In genomic region chr15:37096878-37097568, GRCh38 we compare ENCODE assay signal across 9 cellular contexts. TPM values are rescaled to one million over a fixed set of nuclear protein-coding genes. Genes with fewer than 3 reads are reported as not detected.
A peak's percentile ranks its signal among the peaks of the same experiment; 100 is the strongest.
DNase-seq lines count a peak whose midpoint lies in the region; ATAC-seq and TF ChIP-seq lines count a peak whose summit lies in the region.
"Had no signal": no experiment of that assay in that cellular context is flagged by ENCODE, and none has a peak within 500 bp of the region (broad histone marks: within the 10 kb centered on the region; RNA-seq: fewer than 3 reads in every experiment).

No MANE protein-coding gene starts in this region.

- intact Hi-C loops in prostate gland (cut with DNase I): no loop called here

- DNase-seq in EL (peak; percentile 31), RPMI7951 (ENCODE audit: low read depth) (peak; percentile 11), fibroblast of lung (ENCODE audit: low read depth in 2 of 2) (peak in 1 of 2 donors; percentile 32), prostate gland (ENCODE audit: low spot score) (no peak)
- DNase-seq in activated CD4-positive, CD25-positive, alpha-beta regulatory T cell (lab: John Stamatoyannopoulos, UW): no peak

- TF ChIP-seq CTCF in fibroblast of lung (conservative IDR thresholded peaks at IDR 0.05 in 1 of 2, IDR thresholded peaks at IDR 0.05 in 1 of 2; ENCODE audit: low read depth in 1 of 2, low read length in 2 of 2) (no peak), prostate gland (IDR thresholded peaks at IDR 0.05) (no peak)

- H3K4me2 ChIP-seq in fibroblast of lung (ENCODE audit: extremely low read depth, insufficient read depth, low read length): peak overlapping the region; percentile 91

- H3K36me3 ChIP-seq in fibroblast of lung (ENCODE audit: control insufficient read depth, insufficient read depth, low read length) (peaks cover 8% of the 10 kb centered on the region), prostate gland (no peaks in the 10 kb centered on the region)

- H3K4me3 ChIP-seq in fibroblast of lung (replicated peaks in 1 of 4; ENCODE audit: control extremely low read depth in 1 of 4, insufficient read depth in 1 of 4, low read depth in 3 of 4, low read length in 4 of 4) (peak overlapping the region; percentile 84 to 98 (median 95)), prostate gland (peak overlapping the region; percentile 57 to 65)

- ATAC-seq in HG03135 (IDR thresholded peaks at IDR 0.05; ENCODE audit: unreplicated experiment): no peak
- no peak for ATAC-seq in HG03460 (IDR thresholded peaks at IDR 0.05; ENCODE audit: unreplicated experiment)
- ATAC-seq in GM18505 (IDR thresholded peaks at IDR 0.05; ENCODE audit: unreplicated experiment): no peak
- ATAC-seq: HCT116 had no signal

- WGBS in prostate gland: 2% methylated on average over 23 of the region's 23 CpGs

- no peak overlapping the region for H2AFZ ChIP-seq in fibroblast of lung (ENCODE audit: low read length)

- H3K27ac ChIP-seq in fibroblast of lung (ENCODE audit: insufficient read depth, low read length) (peak overlapping the region; percentile 91), prostate gland (peak overlapping the region; percentile 87 to 92)

- TF ChIP-seq POLR2A in prostate gland (IDR thresholded peaks at IDR 0.05): no peak
- TF ChIP-seq POLR2A in GM18505 (IDR thresholded peaks at IDR 0.05; ENCODE audit: borderline replicate concordance, extremely low read depth, insufficient read depth, insufficient read length): no peak

- no peaks in the 10 kb centered on the region for H4K20me1 ChIP-seq in fibroblast of lung (ENCODE audit: control insufficient read depth, extremely low read depth, insufficient read depth, low read length)

- H3K4me1 ChIP-seq in fibroblast of lung (ENCODE audit: control insufficient read depth, extremely low read depth, insufficient read depth, low read length) (no peaks in the 10 kb centered on the region), prostate gland (replicated peaks) (no peaks in the 10 kb centered on the region)

- peaks cover 63% of the 10 kb centered on the region for H3K79me2 ChIP-seq in fibroblast of lung (ENCODE audit: control insufficient read depth, insufficient read depth, low read length)

- H3K27me3 ChIP-seq in fibroblast of lung (ENCODE audit: control insufficient read depth, insufficient read depth, low read length) (no peaks in the 10 kb centered on the region), prostate gland (replicated peaks; ENCODE audit: insufficient read depth) (no peaks in the 10 kb centered on the region)

- H3K9me3 ChIP-seq in fibroblast of lung (ENCODE audit: control insufficient read depth, insufficient read depth, low read depth, low read length): no peaks in the 10 kb centered on the region
- no peaks in the 10 kb centered on the region for H3K9me3 ChIP-seq in prostate gland

- no peak overlapping the region for H3K9ac ChIP-seq in fibroblast of lung (ENCODE audit: insufficient read depth, low read length)

RNA-seq across cellular contexts. Expression of gene MEIS2, which starts 3.3 kb away (rescaled TPM):
- 21.5 and 28.6 TPM in 2 replicates for total RNA-seq in RPMI7951 (2014; rRNA removed; shearing (Covaris generic))
- total RNA-seq in fibroblast of lung (16.9 and 31.0 TPM in 2 replicates), prostate gland (10 to 100 TPM; 53.4 to 73.2 TPM)
- 37.1 and 40.2 TPM in 2 replicates for polyA plus RNA-seq in fibroblast of lung
- 42.3 and 48.9 TPM in 2 replicates for polyA plus RNA-seq in fibroblast of lung (2012)
- 68.8 and 77.4 TPM in 2 replicates for polyA minus RNA-seq in fibroblast of lung (ENCODE audit: low replicate concordance)

Comparison
In these comparisons a context has a peak if more than half of its experiments do, and no peak if none do; other contexts are left out.
1. DNase-seq: peak in EL (single experiment) and RPMI7951 (single experiment); none in prostate gland (single experiment) and activated CD4-positive, CD25-positive, alpha-beta regulatory T cell (0 of 4).